19 cellular contexts compared by ENCODE assay signal in genomic region chr7:34757570-34758110, GRCh38.
"Had no signal": no experiment of that assay in that cellular context is flagged by ENCODE, and none has a peak within 500 bp of the region (broad histone marks: within the 10 kb centered on the region; RNA-seq: fewer than 3 reads in every experiment).

No MANE protein-coding gene starts in this region.

- H3K27ac ChIP-seq: adrenal gland, esophagus squamous epithelium, neutrophil, pancreas, stomach had no signal

- H3K27me3 ChIP-seq: adrenal gland, esophagus squamous epithelium, neutrophil, pancreas, stomach had no signal

- H3K4me3 ChIP-seq: adrenal gland, esophagus squamous epithelium, pancreas, smooth muscle cell, stomach had no signal

- DNase-seq: activated CD4-positive, alpha-beta T cell treated with anti-CD3 and anti-CD28 coated beads for 36 hours; activated CD4-positive, alpha-beta T cell treated with anti-CD3 and anti-CD28 coated beads, Interleukin-2, amount 50 U/mL, for 48 hours; activated gamma-delta T cell treated with Interleukin-2 at 50 U/mL for 16 hours; activated T-cell treated with anti-CD3 and anti-CD28 coated beads for 4 hours; adrenal gland; cerebellar nuclear complex; effector CD4-positive, alpha-beta T cell; esophagus squamous epithelium; left cardiac atrium; naive thymus-derived CD8-positive, alpha-beta T cell; pancreas; stimulated activated CD4-positive, alpha-beta T cell treated with anti-CD3 and anti-CD28 coated beads, Interleukin-4, amount 100 ng/mL, for 1 hour; stomach had no signal

- H3K27ac Mint-ChIP-seq: activated CD4-positive, alpha-beta T cell treated with anti-CD3 and anti-CD28 coated beads for 36 hours; activated naive CD4-positive, alpha-beta T cell treated with anti-CD3 and anti-CD28 coated beads, Interleukin-2, amount 50 U/mL, for 72 hours; activated T-helper 1 cell treated with anti-CD3 and anti-CD28 coated beads, Interleukin-12 subunit alpha, Interleukin-12 subunit beta, Interleukin-2, Interleukin-4 antibody, amounts not matched to agents 30 ng/mL and 10 ng/mL and 1 ng/mL, durations not matched to agents 14 hours and 24 hours and 36 hours; naive thymus-derived CD8-positive, alpha-beta T cell; WTC11 had no signal

- ATAC-seq: activated CD4-positive, alpha-beta T cell treated with anti-CD3 and anti-CD28 coated beads for 36 hours; activated naive CD4-positive, alpha-beta T cell treated with anti-CD3 and anti-CD28 coated beads, Interleukin-2, amount 50 U/mL, for 72 hours; left cardiac atrium; naive thymus-derived CD8-positive, alpha-beta T cell; sciatic nerve; WTC11 had no signal

- H3K36me3 ChIP-seq: adrenal gland, esophagus squamous epithelium, neutrophil, pancreas, stomach had no signal

- H3K4me3 Mint-ChIP-seq: activated CD4-positive, alpha-beta T cell treated with anti-CD3 and anti-CD28 coated beads for 36 hours; activated T-helper 1 cell treated with anti-CD3 and anti-CD28 coated beads, Interleukin-12 subunit alpha, Interleukin-12 subunit beta, Interleukin-2, Interleukin-4 antibody, amounts not matched to agents 30 ng/mL and 10 ng/mL and 1 ng/mL, durations not matched to agents 14 hours and 24 hours and 36 hours; naive thymus-derived CD8-positive, alpha-beta T cell; WTC11 had no signal

- H3K4me1 Mint-ChIP-seq: activated CD4-positive, alpha-beta T cell treated with anti-CD3 and anti-CD28 coated beads for 36 hours; naive thymus-derived CD8-positive, alpha-beta T cell had no signal

- H3K4me1 ChIP-seq: esophagus squamous epithelium, stomach had no signal

- H3K4me2 ChIP-seq: smooth muscle cell had no signal

- H3K36me3 Mint-ChIP-seq: activated naive CD4-positive, alpha-beta T cell treated with anti-CD3 and anti-CD28 coated beads, Interleukin-2, amount 50 U/mL, for 72 hours; naive thymus-derived CD8-positive, alpha-beta T cell; WTC11 had no signal

- H3K9me3 Mint-ChIP-seq: activated naive CD4-positive, alpha-beta T cell treated with anti-CD3 and anti-CD28 coated beads, Interleukin-2, amount 50 U/mL, for 72 hours; activated T-helper 1 cell treated with anti-CD3 and anti-CD28 coated beads, Interleukin-12 subunit alpha, Interleukin-12 subunit beta, Interleukin-2, Interleukin-4 antibody, amounts not matched to agents 30 ng/mL and 10 ng/mL and 1 ng/mL, durations not matched to agents 14 hours and 24 hours and 36 hours; naive thymus-derived CD8-positive, alpha-beta T cell had no signal
